15 cellular contexts compared by ENCODE assay signal in genomic region chrX:2664497-2664896, GRCh38. TPM values are rescaled to one million over a fixed set of nuclear protein-coding genes. Genes with fewer than 3 reads are reported as not detected.
A peak's percentile ranks its signal among the peaks of the same experiment; 100 is the strongest.
DNase-seq lines count a peak whose midpoint lies in the region; ATAC-seq and TF ChIP-seq lines count a peak whose summit lies in the region.
"Had no signal": no experiment of that assay in that cellular context is flagged by ENCODE, and none has a peak within 500 bp of the region (broad histone marks: within the 10 kb centered on the region; RNA-seq: fewer than 3 reads in every experiment).

No MANE protein-coding gene starts in this region.

- no peak for TF ChIP-seq POLR2A in suprapubic skin (IDR thresholded peaks at IDR 0.05)

- intact Hi-C loops in activated CD4-positive, alpha-beta T cell treated with anti-CD3 and anti-CD28 coated beads for 36 hours (cut with DNase I, micrococcal nuclease) = no loop called here

- no peak overlapping the region for H2BK15ac ChIP-seq in mesenchymal stem cell (ENCODE audit: low read depth, poor library complexity, severe bottlenecking)

- no peak overlapping the region for H3K4me3 Mint-ChIP-seq in activated CD4-positive, alpha-beta T cell treated with anti-CD3 and anti-CD28 coated beads for 36 hours
- H3K4me3 Mint-ChIP-seq in activated CD4-positive, alpha-beta T cell treated with anti-CD3 and anti-CD28 coated beads, Interleukin-2, amount 10 ng/mL, durations not matched to agents 7 days and 5 days = no peak overlapping the region
- H3K4me3 Mint-ChIP-seq: dendritic cell treated with granulocyte-macrophage colony-stimulating factor and Interleukin-4, amounts not matched to agents 40 ng/mL and 50 ng/mL, for 4 days had no signal

- DNase-seq in activated CD4-positive, alpha-beta T cell treated with anti-CD3 and anti-CD28 coated beads for 36 hours = peak; percentile 23
- no peak for DNase-seq in activated CD4-positive, alpha-beta T cell treated with anti-CD3 and anti-CD28 coated beads, Interleukin-2, amount 10 ng/mL, durations not matched to agents 7 days and 5 days
- DNase-seq in cardiac fibroblast (ENCODE audit: low read depth in 2 of 2) = peak; percentile 81 to 83
- no peak for DNase-seq in mesenchymal stem cell
- DNase-seq in suprapubic skin (ENCODE audit: low spot score in 2 of 2) = no peak
- no peak for DNase-seq in left lobe of liver (ENCODE audit: low spot score)
- DNase-seq in islet precursor cell = no peak
- DNase-seq: activated gamma-delta T cell treated with Interleukin-2 at 50 U/mL for 16 hours; hippocampal formation; NCI-H82; stimulated activated CD4-positive, alpha-beta T cell treated with anti-CD3 and anti-CD28 coated beads, Interleukin-15, amount 100 ng/mL, for 24 hours had no signal

- POLR2A ChIA-PET in activated CD4-positive, alpha-beta T cell treated with anti-CD3 and anti-CD28 coated beads for 36 hours (lab: Charles Lee) = no interaction called here
- POLR2A ChIA-PET in activated CD4-positive, alpha-beta T cell treated with anti-CD3 and anti-CD28 coated beads, Interleukin-2, amount 10 ng/mL, durations not matched to agents 7 days and 5 days (lab: Charles Lee) = no interaction called here

- ATAC-seq in activated CD4-positive, alpha-beta T cell treated with anti-CD3 and anti-CD28 coated beads for 36 hours = peak; percentile 61
- no peak for ATAC-seq in HG03139 (IDR thresholded peaks at IDR 0.05; ENCODE audit: unreplicated experiment)
- no peak for ATAC-seq in left lobe of liver
- ATAC-seq: activated CD4-positive, CD25-positive, alpha-beta regulatory T cell treated with anti-CD3 and anti-CD28 coated beads, Interleukin-2, amount 50 U/mL, for 24 hours had no signal

- WGBS in mesenchymal stem cell = 81% methylated on average over 11 of the region's 11 CpGs
- WGBS in suprapubic skin = 69% methylated on average over 11 of the region's 11 CpGs

- H3K23ac ChIP-seq in mesenchymal stem cell (ENCODE audit: low read length in 2 of 2) = no peak overlapping the region

- H3K14ac ChIP-seq in mesenchymal stem cell (ENCODE audit: low read length in 2 of 2) = no peak overlapping the region

- H2BK5ac ChIP-seq in mesenchymal stem cell (ENCODE audit: low read depth, low read length, poor library complexity, severe bottlenecking) = no peak overlapping the region

- H3K27me3 Mint-ChIP-seq in activated CD4-positive, alpha-beta T cell treated with anti-CD3 and anti-CD28 coated beads for 36 hours = no peaks in the 10 kb centered on the region
- H3K27me3 Mint-ChIP-seq in activated CD4-positive, alpha-beta T cell treated with anti-CD3 and anti-CD28 coated beads, Interleukin-2, amount 10 ng/mL, durations not matched to agents 7 days and 5 days = no peaks in the 10 kb centered on the region
- H3K27me3 Mint-ChIP-seq: dendritic cell treated with granulocyte-macrophage colony-stimulating factor and Interleukin-4, amounts not matched to agents 40 ng/mL and 50 ng/mL, for 4 days had no signal

- no peaks in the 10 kb centered on the region for H3K36me3 Mint-ChIP-seq in activated CD4-positive, alpha-beta T cell treated with anti-CD3 and anti-CD28 coated beads for 36 hours (ENCODE audit: low read depth)
- no peaks in the 10 kb centered on the region for H3K36me3 Mint-ChIP-seq in activated CD4-positive, alpha-beta T cell treated with anti-CD3 and anti-CD28 coated beads, Interleukin-2, amount 10 ng/mL, durations not matched to agents 7 days and 5 days (ENCODE audit: low read depth)

- H3K79me1 ChIP-seq in mesenchymal stem cell (replicated peaks; ENCODE audit: low read length, poor library complexity, severe bottlenecking) = no peaks in the 10 kb centered on the region

- H2AK5ac ChIP-seq in mesenchymal stem cell (ENCODE audit: low read length, severe bottlenecking) = no peak overlapping the region

- H3K27ac Mint-ChIP-seq in activated CD4-positive, alpha-beta T cell treated with anti-CD3 and anti-CD28 coated beads for 36 hours = no peak overlapping the region
- H3K27ac Mint-ChIP-seq in activated CD4-positive, alpha-beta T cell treated with anti-CD3 and anti-CD28 coated beads, Interleukin-2, amount 10 ng/mL, durations not matched to agents 7 days and 5 days = no peak overlapping the region
- H3K27ac Mint-ChIP-seq: dendritic cell treated with granulocyte-macrophage colony-stimulating factor and Interleukin-4, amounts not matched to agents 40 ng/mL and 50 ng/mL, for 4 days had no signal

- TF ChIP-seq CTCF in cardiac fibroblast (IDR thresholded peaks at IDR 0.05; ENCODE audit: low read depth, low read length) = no peak
- no peak for TF ChIP-seq CTCF in suprapubic skin (IDR thresholded peaks at IDR 0.05)

- TF ChIP-seq EP300 in suprapubic skin (IDR thresholded peaks at IDR 0.05) = no peak

- no peak overlapping the region for H2AFZ ChIP-seq in mesenchymal stem cell (ENCODE audit: low read depth, low read length)

- H3K36me3 ChIP-seq in mesenchymal stem cell (ENCODE audit: control insufficient read depth in 1 of 2, insufficient read depth in 2 of 2, low read depth in 1 of 2, low read length in 2 of 2) = no peaks in the 10 kb centered on the region
- H3K36me3 ChIP-seq in suprapubic skin = no peaks in the 10 kb centered on the region

- H3K9me3 ChIP-seq in mesenchymal stem cell (ENCODE audit: control insufficient read depth, low read length) (no peaks in the 10 kb centered on the region), suprapubic skin (no peaks in the 10 kb centered on the region)

- no peak overlapping the region for H4K8ac ChIP-seq in mesenchymal stem cell (ENCODE audit: low read length)

- H3K27me3 ChIP-seq in mesenchymal stem cell (ENCODE audit: control insufficient read depth in 1 of 2, insufficient read depth in 1 of 2, low read length in 2 of 2) (no peaks in the 10 kb centered on the region), suprapubic skin (no peaks in the 10 kb centered on the region)

- H3K4me1 ChIP-seq in mesenchymal stem cell (ENCODE audit: control insufficient read depth, insufficient read depth, low read depth, low read length) (peaks cover 4% of the 10 kb centered on the region), suprapubic skin (no peaks in the 10 kb centered on the region)

- H3K4me1 Mint-ChIP-seq in activated CD4-positive, alpha-beta T cell treated with anti-CD3 and anti-CD28 coated beads for 36 hours = peaks cover 6% of the 10 kb centered on the region
- no peaks in the 10 kb centered on the region for H3K4me1 Mint-ChIP-seq in activated CD4-positive, alpha-beta T cell treated with anti-CD3 and anti-CD28 coated beads, Interleukin-2, amount 10 ng/mL, durations not matched to agents 7 days and 5 days

- H3K9ac ChIP-seq in mesenchymal stem cell (ENCODE audit: low read length) = peak overlapping the region; percentile 56

- no peak overlapping the region for H3K4me2 ChIP-seq in mesenchymal stem cell (ENCODE audit: low read length, poor library complexity, severe bottlenecking)

- no peak overlapping the region for H3K4me3 ChIP-seq in cardiac fibroblast (replicated peaks in 1 of 2; ENCODE audit: low read depth in 2 of 2, low read length in 2 of 2)
- no peak overlapping the region for H3K4me3 ChIP-seq in mesenchymal stem cell (ENCODE audit: insufficient read depth in 1 of 2, low read depth in 1 of 2, low read length in 2 of 2)
- no peak overlapping the region for H3K4me3 ChIP-seq in suprapubic skin

- no peak overlapping the region for H2BK12ac ChIP-seq in mesenchymal stem cell (ENCODE audit: low read length in 2 of 2)

- H4K91ac ChIP-seq in mesenchymal stem cell (ENCODE audit: low read length) = no peak overlapping the region

- no peak overlapping the region for H3K4ac ChIP-seq in mesenchymal stem cell (ENCODE audit: low read depth in 1 of 2, low read length in 2 of 2)

- H3K27ac ChIP-seq in mesenchymal stem cell (ENCODE audit: low read length, poor library complexity, severe bottlenecking) (no peak overlapping the region), suprapubic skin (peak overlapping the region; percentile 50)
- H3K27ac ChIP-seq: 22Rv1 had no signal

- H2BK120ac ChIP-seq in mesenchymal stem cell (ENCODE audit: low read depth, low read length) = no peak overlapping the region

- CTCF ChIA-PET in activated CD4-positive, alpha-beta T cell treated with anti-CD3 and anti-CD28 coated beads for 36 hours (lab: Charles Lee) = no interaction called here
- CTCF ChIA-PET in activated CD4-positive, alpha-beta T cell treated with anti-CD3 and anti-CD28 coated beads, Interleukin-2, amount 10 ng/mL, durations not matched to agents 7 days and 5 days (lab: Charles Lee) = no interaction called here

- no peak overlapping the region for H3K18ac ChIP-seq in mesenchymal stem cell (ENCODE audit: low read depth in 1 of 2, low read length in 2 of 2)

- H3K9me3 Mint-ChIP-seq in activated CD4-positive, alpha-beta T cell treated with anti-CD3 and anti-CD28 coated beads for 36 hours (ENCODE audit: low read depth) = no peaks in the 10 kb centered on the region
- no peaks in the 10 kb centered on the region for H3K9me3 Mint-ChIP-seq in activated CD4-positive, alpha-beta T cell treated with anti-CD3 and anti-CD28 coated beads, Interleukin-2, amount 10 ng/mL, durations not matched to agents 7 days and 5 days
- H3K9me3 Mint-ChIP-seq: dendritic cell treated with granulocyte-macrophage colony-stimulating factor and Interleukin-4, amounts not matched to agents 40 ng/mL and 50 ng/mL, for 4 days had no signal

RNA-seq across cellular contexts. Expression of gene CD99, which starts 26.6 kb away (rescaled TPM):
- total RNA-seq in activated CD4-positive, alpha-beta T cell treated with anti-CD3 and anti-CD28 coated beads for 36 hours = 100 to 1,000 TPM; 169 to 216 TPM
- 100 to 1,000 TPM; 261 to 314 TPM for total RNA-seq in activated CD4-positive, alpha-beta T cell treated with anti-CD3 and anti-CD28 coated beads, Interleukin-2, amount 10 ng/mL, durations not matched to agents 7 days and 5 days
- 955 TPM for polyA plus RNA-seq in mesenchymal stem cell (2013, experiment 1 of 2)
- polyA plus RNA-seq in mesenchymal stem cell (2013, experiment 2 of 2) = 984 TPM
- total RNA-seq in suprapubic skin (100 to 1,000 TPM; 162 to 192 (median 179) TPM), left lobe of liver (152 TPM)

Comparison
In these comparisons a context has a peak if more than half of its experiments do, and no peak if none do; other contexts are left out.
1. DNase-seq: peak in activated CD4-positive, alpha-beta T cell treated with anti-CD3 and anti-CD28 coated beads for 36 hours (single experiment) and cardiac fibroblast (2 of 2); none in activated CD4-positive, alpha-beta T cell treated with anti-CD3 and anti-CD28 coated beads, Interleukin-2, amount 10 ng/mL, durations not matched to agents 7 days and 5 days (single experiment), mesenchymal stem cell (single experiment), suprapubic skin (0 of 2), left lobe of liver (single experiment) and islet precursor cell (single experiment).